In genomic region chr6:108689279-108690161, GRCh38 we compare ENCODE assay signal across 8 cellular contexts.
DNase-seq lines count a peak whose midpoint lies in the region; ATAC-seq and TF ChIP-seq lines count a peak whose summit lies in the region.

No MANE protein-coding gene starts in this region.

- H3K9me3 Mint-ChIP-seq in HFFc6 = no peaks in the 10 kb centered on the region

- no peak for TF ChIP-seq POLR2A in adrenal gland (IDR thresholded peaks at IDR 0.05)

- H3K4me1 Mint-ChIP-seq in HFFc6 (ENCODE audit: low read depth) = peaks cover 65% of the 10 kb centered on the region

- H3K27me3 ChIP-seq in adrenal gland = no peaks in the 10 kb centered on the region

- H3K27me3 Mint-ChIP-seq in HFFc6 (ENCODE audit: insufficient read depth) = peaks cover 4% of the 10 kb centered on the region; the same call in 1 of the 2 replicates

- 63 to 84% (median 66%) methylated on average over 7 to 15 of the region's 15 CpGs for WGBS in adrenal gland, 4 donors

- H3K4me3 ChIP-seq in adrenal gland = no peak overlapping the region

- H3K36me3 Mint-ChIP-seq in HFFc6 (ENCODE audit: low read depth) = peaks cover 23% of the 10 kb centered on the region

- peak overlapping the region; percentile 34 for H3K27ac Mint-ChIP-seq in HFFc6

- H3K36me3 ChIP-seq in adrenal gland (replicated peaks in 1 of 2) = no peaks in the 10 kb centered on the region

- ATAC-seq in GM21360 (IDR thresholded peaks at IDR 0.05; ENCODE audit: unreplicated experiment) (no peak), HG02571 (IDR thresholded peaks at IDR 0.05; ENCODE audit: unreplicated experiment) (no peak)

- H3K4me3 Mint-ChIP-seq in HFFc6 = peak overlapping the region; percentile 19

- peak; percentile 78 for DNase-seq in HFFc6
- peak; percentile 74 to 93 (median 89) for DNase-seq in adrenal gland
- DNase-seq in hepatic stellate cell (ENCODE audit: low spot score) = peak; percentile 88
- DNase-seq in substantia nigra (lab: John Stamatoyannopoulos, UW) = peak in 39 of 49 donors; percentile 12 to 81 (median 53)
- DNase-seq in 8988T = no peak
- DNase-seq in NCI-H1092 (lab: John Stamatoyannopoulos, UW) = no peak

- H3K4me1 ChIP-seq in adrenal gland (replicated peaks in 1 of 2) = peaks cover 13 to 27% of the 10 kb centered on the region in 2 donors

- H3K9me3 ChIP-seq in adrenal gland (replicated peaks in 1 of 3) = no peaks in the 10 kb centered on the region

- H3K27ac ChIP-seq in adrenal gland (peak overlapping the region in 2 of 5 donors; percentile 14 to 50), substantia nigra (ENCODE audit: low read depth, low read length, poor library complexity, severe bottlenecking) (no peak overlapping the region)

- TF ChIP-seq CTCF in HFFc6 (IDR thresholded peaks at IDR 0.05) (no peak), adrenal gland (IDR thresholded peaks at IDR 0.05) (no peak)

- intact Hi-C loops in adrenal gland (cut with DNase I) = no loop called here

Comparison
In these comparisons a context has a peak if more than half of its experiments do, and no peak if none do; other contexts are left out.
1. DNase-seq: peak in HFFc6 (single experiment), adrenal gland (7 of 7), hepatic stellate cell (single experiment) and substantia nigra (39 of 49); none in 8988T (single experiment) and NCI-H1092 (single experiment).